21 cellular contexts compared by ENCODE assay signal in the genomic region with DNA sequence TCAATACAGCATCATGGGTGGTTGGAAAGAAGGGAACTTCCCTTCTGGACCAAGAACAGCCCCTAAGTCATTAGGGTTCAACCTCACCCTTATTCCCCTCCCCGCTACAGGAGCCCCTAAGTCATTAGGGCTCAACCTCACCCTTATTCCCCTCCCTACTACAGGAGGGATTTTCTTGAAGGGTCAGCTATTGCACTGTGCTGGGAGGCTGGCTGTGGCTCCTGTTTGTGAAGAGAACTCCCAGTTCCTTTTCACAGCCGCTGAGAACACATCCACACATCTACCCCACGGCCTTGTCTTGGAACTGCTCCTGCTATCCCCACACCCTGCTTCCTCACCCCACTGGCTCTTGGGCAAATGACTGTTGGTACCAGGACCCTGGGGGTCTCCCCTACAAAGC. TPM values are rescaled to one million over a fixed set of nuclear protein-coding genes. Genes with fewer than 3 reads are reported as not detected.
DNase-seq lines count a peak whose midpoint lies in the region; ATAC-seq, FAIRE-seq and TF ChIP-seq lines count a peak whose summit lies in the region.
"Had no signal": no experiment of that assay in that cellular context is flagged by ENCODE, and none has a peak within 500 bp of the region (broad histone marks: within the 10 kb centered on the region; RNA-seq: fewer than 3 reads in every experiment).

No MANE protein-coding gene starts in this region.

- RAD21 ChIA-PET in GM12878 (lab: Charles Lee; ENCODE audit: unreplicated experiment), result interaction anchor here (1.0 to 11.5 kb wide), 2 partner anchors 43 to 110 kb away, joined by 3 to 143 read pairs; partner anchors contain the start of genes ERH and SLC39A9

- intact Hi-C loops in IMR-90 (cut with micrococcal nuclease) (no loop called here), GM12878 (cut with micrococcal nuclease; ENCODE audit: unreplicated experiment) (no loop called here)

- no peak overlapping the region for H2BK15ac ChIP-seq in IMR-90 (ENCODE audit: low read depth, low read length)

- H2BK5ac ChIP-seq in IMR-90 (ENCODE audit: low read depth, low read length, poor library complexity, severe bottlenecking), result no peak overlapping the region

- TF ChIP-seq CTCF in IMR-90 (conservative IDR thresholded peaks at IDR 0.05; ENCODE audit: low read depth, low read length), result no peak
- TF ChIP-seq CTCF in GM12878 (IDR thresholded peaks at IDR 0.05 in 2 of 3, conservative IDR thresholded peaks at IDR 0.05 in 1 of 3; ENCODE audit: control insufficient read depth in 2 of 3, extremely low read depth in 1 of 3, insufficient read depth in 1 of 3, low read depth in 3 of 3, low read length in 3 of 3), result no peak
- TF ChIP-seq CTCF in neural crest cell (conservative IDR thresholded peaks at IDR 0.05), result no peak

- H3K27ac Mint-ChIP-seq in CD4-positive, CD25-positive, alpha-beta regulatory T cell, result peak overlapping the region; percentile 62 to 93 (median 77)
- peak overlapping the region; percentile 84 for H3K27ac Mint-ChIP-seq in neural crest cell (ENCODE audit: unreplicated experiment)

- H4K8ac ChIP-seq in IMR-90 (ENCODE audit: low read depth in 2 of 2, low read length in 2 of 2), result no peak overlapping the region

- TF ChIP-seq POLR2A in IMR-90 (IDR thresholded peaks at IDR 0.05; ENCODE audit: low read depth, low read length), result no peak
- no peak for TF ChIP-seq POLR2A in GM12878 (IDR thresholded peaks at IDR 0.05; ENCODE audit: low read depth, low read length)

- no peak for FAIRE-seq in GM12878 (lab: Jason Lieb, UNC)
- FAIRE-seq: G401.6 had no signal

- SMC1A ChIA-PET in GM12878 (lab: Charles Lee; ENCODE audit: uncharacterized antibody, unreplicated experiment), result interaction anchor here (3.0 kb wide), 1 partner anchor 44 kb away, joined by 23 read pairs; the partner anchor contains the start of genes ERH and SLC39A9

- BruUV-seq in IMR-90 (replicated peaks; lab: Mats Ljungman, UMichigan) (no TSS peak), GM12878 (replicated peaks; lab: Mats Ljungman, UMichigan) (no TSS peak)

- no peaks in the 10 kb centered on the region for H4K20me1 ChIP-seq in IMR-90 (ENCODE audit: insufficient read depth, low read length)
- H4K20me1 ChIP-seq in GM12878 (ENCODE audit: control insufficient read depth, insufficient read depth), result no peaks in the 10 kb centered on the region
- H4K20me1 ChIP-seq: BLaER1 had no signal

- H3K27ac ChIP-seq in CD4-positive, CD25-positive, alpha-beta regulatory T cell (ENCODE audit: insufficient read depth, low read length, poor library complexity, severe bottlenecking), result no peak overlapping the region
- H3K27ac ChIP-seq in IMR-90 (ENCODE audit: insufficient read depth, low read length) (no peak overlapping the region), GM12878 (ENCODE audit: control insufficient read depth, insufficient read depth) (peak overlapping the region; percentile 99)
- H3K27ac ChIP-seq: KMS-11 had no signal

- no peak overlapping the region for H3K4me3 ChIP-seq in CD4-positive, CD25-positive, alpha-beta regulatory T cell (ENCODE audit: low read depth, low read length)
- no peak overlapping the region for H3K4me3 ChIP-seq in IMR-90 (ENCODE audit: insufficient read depth, low read depth, low read length)
- no peak overlapping the region for H3K4me3 ChIP-seq in GM12878
- H3K4me3 ChIP-seq: BLaER1, Peyer's patch had no signal

- no peak overlapping the region for H2BK20ac ChIP-seq in IMR-90 (ENCODE audit: low read depth, low read length)

- H3K4me2 ChIP-seq in IMR-90 (ENCODE audit: low read depth, low read length), result no peak overlapping the region
- H3K4me2 ChIP-seq in GM12878 (ENCODE audit: control insufficient read depth, insufficient read depth), result peak overlapping the region; percentile 97; the same call in 1 of the 2 replicates

- CTCF ChIA-PET in IMR-90 (lab: Yijun Ruan, JAX), result no interaction called here
- CTCF ChIA-PET in GM12878 (lab: Yijun Ruan, JAX), result no interaction called here

- H3K9ac ChIP-seq in IMR-90 (ENCODE audit: low read depth, low read length), result no peak overlapping the region
- H3K9ac ChIP-seq in GM12878 (ENCODE audit: control insufficient read depth, insufficient read depth, low read length), result no peak overlapping the region
- H3K9ac ChIP-seq: BLaER1, KMS-11 had no signal

- H3K9me1 ChIP-seq in IMR-90 (ENCODE audit: insufficient read depth, low read length), result no peaks in the 10 kb centered on the region

- H3K27me3 Mint-ChIP-seq in CD4-positive, CD25-positive, alpha-beta regulatory T cell, result peaks cover 4% of the 10 kb centered on the region
- no peaks in the 10 kb centered on the region for H3K27me3 Mint-ChIP-seq in neural crest cell (ENCODE audit: low read depth)

- no peaks in the 10 kb centered on the region for H3K9me3 ChIP-seq in CD4-positive, CD25-positive, alpha-beta regulatory T cell (ENCODE audit: control insufficient read depth in 2 of 2, low read length in 2 of 2)
- H3K9me3 ChIP-seq in IMR-90 (ENCODE audit: control insufficient read depth, insufficient read depth, low read length), result no peaks in the 10 kb centered on the region
- no peaks in the 10 kb centered on the region for H3K9me3 ChIP-seq in GM12878 (replicated peaks; ENCODE audit: control insufficient read depth, insufficient read depth, low read length)
- H3K9me3 ChIP-seq: BLaER1, Peyer's patch had no signal

- no peak overlapping the region for H3K4ac ChIP-seq in IMR-90 (ENCODE audit: low read depth, low read length)

- no peak overlapping the region for H3K56ac ChIP-seq in IMR-90 (ENCODE audit: extremely low read depth, insufficient read depth, low read length)

- in situ Hi-C loops in IMR-90 (cut with MboI; ENCODE audit: low sequenced_read_pairs), result no loop called here
- in situ Hi-C loops in GM12878 (cut with MboI), result no loop called here

- no peak overlapping the region for H3K14ac ChIP-seq in IMR-90 (replicated peaks; ENCODE audit: low read depth, low read length)

- H2BK120ac ChIP-seq in IMR-90 (ENCODE audit: low read depth, low read length), result no peak overlapping the region

- H3K36me3 Mint-ChIP-seq in CD4-positive, CD25-positive, alpha-beta regulatory T cell, result peaks cover 5% of the 10 kb centered on the region
- H3K36me3 Mint-ChIP-seq in neural crest cell (ENCODE audit: low read depth), result no peaks in the 10 kb centered on the region
- H3K36me3 Mint-ChIP-seq: CD4-positive, alpha-beta memory T cell had no signal

- no peaks in the 10 kb centered on the region for H3K36me3 ChIP-seq in CD4-positive, CD25-positive, alpha-beta regulatory T cell (ENCODE audit: control insufficient read depth, insufficient read depth, low read length)
- H3K36me3 ChIP-seq in IMR-90 (ENCODE audit: control insufficient read depth, insufficient read depth, low read length) (no peaks in the 10 kb centered on the region), GM12878 (ENCODE audit: control insufficient read depth in 2 of 2, insufficient read depth in 2 of 2, low read length in 1 of 2) (no peaks in the 10 kb centered on the region)
- H3K36me3 ChIP-seq: BLaER1, Peyer's patch had no signal

- no peak overlapping the region for H3K23ac ChIP-seq in IMR-90 (ENCODE audit: low read depth, low read length)

- H2AFZ ChIP-seq in IMR-90 (replicated peaks; ENCODE audit: low read length, poor library complexity) (no peak overlapping the region), GM12878 (ENCODE audit: control insufficient read depth, low read depth, low read length) (peak overlapping the region; percentile 41)

- TF ChIP-seq RAD21 in IMR-90 (IDR thresholded peaks at IDR 0.05; ENCODE audit: low read length) (no peak), GM12878 (IDR thresholded peaks at IDR 0.05; ENCODE audit: insufficient read depth, low read depth, low read length) (no peak)

- no peak overlapping the region for H4K5ac ChIP-seq in IMR-90 (ENCODE audit: low read depth, low read length)

- H4K91ac ChIP-seq in IMR-90 (ENCODE audit: insufficient read depth, low read depth, low read length), result no peak overlapping the region

- H3K79me2 ChIP-seq in GM12878 (ENCODE audit: control insufficient read depth, insufficient read depth, low read length), result no peaks in the 10 kb centered on the region

- no peak overlapping the region for H3K4me3 Mint-ChIP-seq in CD4-positive, CD25-positive, alpha-beta regulatory T cell
- no peak overlapping the region for H3K4me3 Mint-ChIP-seq in neural crest cell
- H3K4me3 Mint-ChIP-seq: CD4-positive, alpha-beta memory T cell had no signal

- H3K18ac ChIP-seq in IMR-90 (ENCODE audit: low read depth, low read length), result no peak overlapping the region

- peak overlapping the region; percentile 11 for H2AK9ac ChIP-seq in IMR-90 (replicated peaks; ENCODE audit: low read depth, low read length, poor library complexity)

- peaks cover 19% of the 10 kb centered on the region for H3K4me1 ChIP-seq in CD4-positive, CD25-positive, alpha-beta regulatory T cell (ENCODE audit: control insufficient read depth, insufficient read depth, low read length, poor library complexity, severe bottlenecking)
- H3K4me1 ChIP-seq in IMR-90 (ENCODE audit: control insufficient read depth, insufficient read depth, low read length), result peaks cover 7% of the 10 kb centered on the region
- peaks cover 48% of the 10 kb centered on the region for H3K4me1 ChIP-seq in GM12878 (ENCODE audit: control insufficient read depth, insufficient read depth, low read length)

- POLR2A ChIA-PET in IMR-90 (lab: Charles Lee; ENCODE audit: unreplicated experiment), result no interaction called here
- POLR2A ChIA-PET in GM12878 (lab: Charles Lee), result interaction anchor here (0.9 to 9.1 kb wide), 2 partner anchors 43 to 51 kb away, joined by 3 to 100 read pairs; partner anchors contain the start of genes ERH and SLC39A9

- H3K79me1 ChIP-seq in IMR-90 (ENCODE audit: low read depth in 1 of 2, low read length in 2 of 2), result no peaks in the 10 kb centered on the region

- dilution Hi-C loops in IMR-90 (cut with HindIII; ENCODE audit: low sequenced_read_pairs, unreplicated experiment), result no loop called here

- H3K4me1 Mint-ChIP-seq in CD4-positive, CD25-positive, alpha-beta regulatory T cell, result peaks cover 5 to 19% (median 13%) of the 10 kb centered on the region in 4 donors
- H3K4me1 Mint-ChIP-seq in neural crest cell, result peaks cover 14% of the 10 kb centered on the region

- H2AK5ac ChIP-seq in IMR-90 (ENCODE audit: low read depth, low read length), result no peak overlapping the region

- ATAC-seq in CD4-positive, CD25-positive, alpha-beta regulatory T cell (ENCODE audit: low read depth in 2 of 2), result no peak
- ATAC-seq in IMR-90 (ENCODE audit: low read depth) (no peak), GM12878 (peak; percentile 3; the same call in 2 of the 3 replicates), HG03095 (IDR thresholded peaks at IDR 0.05; ENCODE audit: unreplicated experiment) (no peak), HG03159 (IDR thresholded peaks at IDR 0.05; ENCODE audit: unreplicated experiment) (no peak)
- ATAC-seq: SK-N-SH treated with all-trans-retinoic acid at 6 μM for 48 hours had no signal

- no peak for TF ChIP-seq EP300 in GM12878 (IDR thresholded peaks at IDR 0.05; ENCODE audit: borderline replicate concordance in 1 of 2, control insufficient read depth in 1 of 2, low read depth in 2 of 2, low read length in 2 of 2)

- H3K9me3 Mint-ChIP-seq in CD4-positive, CD25-positive, alpha-beta regulatory T cell, result no peaks in the 10 kb centered on the region
- H3K9me3 Mint-ChIP-seq in neural crest cell, result no peaks in the 10 kb centered on the region
- H3K9me3 Mint-ChIP-seq: CD4-positive, alpha-beta memory T cell had no signal

- H3K27me3 ChIP-seq in CD4-positive, CD25-positive, alpha-beta regulatory T cell (ENCODE audit: control insufficient read depth, insufficient read depth, low read length), result no peaks in the 10 kb centered on the region
- H3K27me3 ChIP-seq in IMR-90 (ENCODE audit: control insufficient read depth, insufficient read depth, low read length) (peaks cover 23% of the 10 kb centered on the region), GM12878 (replicated peaks in 1 of 2; ENCODE audit: control insufficient read depth in 2 of 2, insufficient read depth in 2 of 2, low read length in 1 of 2) (no peaks in the 10 kb centered on the region)
- H3K27me3 ChIP-seq: BLaER1, Peyer's patch had no signal

- no CpG with 5 or more reads among the region's 3 CpGs for WGBS in IMR-90 (ENCODE audit: extremely low coverage in 2 of 2, insufficient read length in 1 of 2), 2 experiments
- 68% methylated on average over 3 of the region's 3 CpGs for WGBS in GM12878 (ENCODE audit: insufficient coverage, insufficient replicate concordance, low lambda C conversion rate, missing lambda C conversion rate)

- no peak for DNase-seq in CD4-positive, CD25-positive, alpha-beta regulatory T cell
- no peak for DNase-seq in IMR-90
- no peak for DNase-seq in GM12878 (ENCODE audit: low read depth, low spot score)
- DNase-seq in neural crest cell (ENCODE audit: low read depth, low spot score), result no peak
- no peak for DNase-seq in OCI-M1 (lab: John Stamatoyannopoulos, UW)
- DNase-seq: CD4-positive, alpha-beta memory T cell; GOT3; HCEC 1CT; NCI-H1105; NCI-H146; NCI-H2029 treated with DMSO at 0.1 percent for 48 hours; NCI-H226; NCI-H748 treated with DMSO at 0.1 percent for 48 hours; NK-92 treated with Interleukin-12 subunit alpha and Interleukin-12 subunit beta, amount 100 ng/mL, for 24 hours; Peyer's patch had no signal

RNA-seq across cellular contexts. Expression of gene ERH, which starts 44.9 kb away (rescaled TPM):
- 117 TPM for total RNA-seq in CD4-positive, CD25-positive, alpha-beta regulatory T cell
- 10 to 100 TPM; 57.2 to 99.6 (median 73.8) TPM for polyA plus RNA-seq in CD4-positive, CD25-positive, alpha-beta regulatory T cell
- total RNA-seq in IMR-90 (2012; rRNA removed), result 64.2 and 189 TPM in 2 replicates
- 128 and 150 TPM in 2 replicates for polyA plus RNA-seq in IMR-90 (2012; rRNA removed)
- polyA plus RNA-seq in IMR-90 (2012; cell fraction: cytosol; rRNA removed), result 69.6 and 77.4 TPM in 2 replicates
- polyA plus RNA-seq in IMR-90 (2012; cell fraction: nucleus; rRNA removed; ENCODE audit: low replicate concordance), result 10.6 and 38.1 TPM in 2 replicates
- 77.0 and 96.5 TPM in 2 replicates for total RNA-seq in GM12878 (2013; cell fraction: nucleolus; rRNA removed)
- total RNA-seq in GM12878 (2014; rRNA removed), result 236 and 275 TPM in 2 replicates
- 440 and 441 TPM in 2 replicates for total RNA-seq in GM12878 (2014; rRNA removed; fragmentation: Illumina TruSeq; extraction: Trizol)
- total RNA-seq in GM12878 (2021), result 375 and 388 TPM in 2 replicates
- 97.7 TPM for polyA plus RNA-seq in GM12878 (2011; ENCODE audit: low read depth)
- 491 and 785 TPM in 2 replicates for polyA plus RNA-seq in GM12878 (2011; rRNA removed)
- 225 and 239 TPM in 2 replicates for polyA plus RNA-seq in GM12878 (2011; cell fraction: cytosol; rRNA removed)
- polyA plus RNA-seq in GM12878 (2011; cell fraction: nucleus; rRNA removed), result 76.8 and 103 TPM in 2 replicates
- 230 and 359 TPM in 2 replicates for polyA plus RNA-seq in GM12878 (2012)
- polyA plus RNA-seq in GM12878 (2014; fragmentation: Illumina TruSeq; extraction: Trizol), result 390 and 413 TPM in 2 replicates
- 100 to 1,000 TPM; 538 to 852 TPM for polyA plus RNA-seq in GM12878 (2014; fragmentation: Nextera tagmentation; extraction: Ambion mirVana)
- 269 and 302 TPM in 2 replicates for polyA plus RNA-seq in GM12878 (2014; rRNA removed)
- polyA plus RNA-seq in GM12878 (2016; fragmentation: Nextera tagmentation; extraction: Ambion mirVana), result 100 to 1,000 TPM; 255 to 334 TPM
- polyA minus RNA-seq in GM12878 (2011; rRNA and poly(A)+ RNA removed), result 120 and 155 TPM in 2 replicates
- 134 and 182 TPM in 2 replicates for polyA minus RNA-seq in GM12878 (2011; cell fraction: cytosol; rRNA and poly(A)+ RNA removed)
- polyA minus RNA-seq in GM12878 (2011; cell fraction: nucleus; rRNA and poly(A)+ RNA removed), result 48.6 and 71.8 TPM in 2 replicates
- 456 and 488 TPM in 2 replicates for total RNA-seq in neural crest cell

RNA-seq across cellular contexts. Expression of gene SLC39A9, which starts 45.3 kb away (rescaled TPM):
- total RNA-seq in CD4-positive, CD25-positive, alpha-beta regulatory T cell, result 33.1 TPM
- polyA plus RNA-seq in CD4-positive, CD25-positive, alpha-beta regulatory T cell, result 10 to 100 TPM; 16.4 to 22.4 (median 22.1) TPM
- total RNA-seq in IMR-90 (2012; rRNA removed), result 137 and 168 TPM in 2 replicates
- 33.1 and 41.4 TPM in 2 replicates for polyA plus RNA-seq in IMR-90 (2012; rRNA removed)
- polyA plus RNA-seq in IMR-90 (2012; cell fraction: cytosol; rRNA removed), result 19.5 and 28.5 TPM in 2 replicates
- polyA plus RNA-seq in IMR-90 (2012; cell fraction: nucleus; rRNA removed; ENCODE audit: low replicate concordance), result 16.3 and 29.5 TPM in 2 replicates
- 143 and 144 TPM in 2 replicates for total RNA-seq in GM12878 (2013; cell fraction: nucleolus; rRNA removed)
- total RNA-seq in GM12878 (2014; rRNA removed), result 66.3 and 76.5 TPM in 2 replicates
- 65.4 and 69.1 TPM in 2 replicates for total RNA-seq in GM12878 (2014; rRNA removed; fragmentation: Illumina TruSeq; extraction: Trizol)
- 55.8 and 58.7 TPM in 2 replicates for total RNA-seq in GM12878 (2021)
- polyA plus RNA-seq in GM12878 (2011; ENCODE audit: low read depth), result 33.5 TPM
- polyA plus RNA-seq in GM12878 (2011; rRNA removed), result 109 and 121 TPM in 2 replicates
- 76.2 and 79.0 TPM in 2 replicates for polyA plus RNA-seq in GM12878 (2011; cell fraction: cytosol; rRNA removed)
- polyA plus RNA-seq in GM12878 (2011; cell fraction: nucleus; rRNA removed), result 58.8 and 86.5 TPM in 2 replicates
- 33.8 and 41.8 TPM in 2 replicates for polyA plus RNA-seq in GM12878 (2012)
- polyA plus RNA-seq in GM12878 (2014; fragmentation: Illumina TruSeq; extraction: Trizol), result 50.2 and 58.3 TPM in 2 replicates
- polyA plus RNA-seq in GM12878 (2014; fragmentation: Nextera tagmentation; extraction: Ambion mirVana), result 10 to 100 TPM; 19.9 to 29.5 TPM
- 35.1 and 40.9 TPM in 2 replicates for polyA plus RNA-seq in GM12878 (2014; rRNA removed)
- 10 to 100 TPM; 40.8 to 43.7 TPM for polyA plus RNA-seq in GM12878 (2016; fragmentation: Nextera tagmentation; extraction: Ambion mirVana)
- 237 and 247 TPM in 2 replicates for polyA minus RNA-seq in GM12878 (2011; rRNA and poly(A)+ RNA removed)
- polyA minus RNA-seq in GM12878 (2011; cell fraction: cytosol; rRNA and poly(A)+ RNA removed), result 43.0 and 56.1 TPM in 2 replicates
- polyA minus RNA-seq in GM12878 (2011; cell fraction: nucleus; rRNA and poly(A)+ RNA removed), result 41.6 and 49.9 TPM in 2 replicates
- total RNA-seq in neural crest cell, result 53.4 and 54.1 TPM in 2 replicates
